5 cellular contexts compared by ENCODE assay signal in genomic region chr5:37296308-37296707, GRCh38. TPM values are rescaled to one million over a fixed set of nuclear protein-coding genes. Genes with fewer than 3 reads are reported as not detected.
DNase-seq lines count a peak whose midpoint lies in the region; FAIRE-seq and TF ChIP-seq lines count a peak whose summit lies in the region.
"Not testable (repeated sequence)": the region's sequence is repeated elsewhere in the genome, so short reads cannot be mapped to it uniquely, and the experiment has no call there.

No MANE protein-coding gene starts in this region.

- DNase-seq in NCI-H524 (lab: John Stamatoyannopoulos, UW) (peak; percentile 19 to 77), bronchial epithelial cell (ENCODE audit: low read depth) (peak; percentile 61), epithelial cell of esophagus (ENCODE audit: low read depth) (peak; percentile 63), neural progenitor cell (ENCODE audit: low spot score) (peak; percentile 5)
- DNase-seq in RWPE1 (ENCODE audit: low spot score) = not testable (repeated sequence)

- H4K20me1 ChIP-seq in neural progenitor cell (ENCODE audit: low read depth) = not testable (repeated sequence)

- not testable (repeated sequence) for H3K27me3 Mint-ChIP-seq in neural progenitor cell (ENCODE audit: insufficient read depth, low read depth)

- H3K36me3 ChIP-seq in bronchial epithelial cell (ENCODE audit: control insufficient read depth, insufficient read depth, low read length) = not testable (repeated sequence)
- peaks cover 43% of the 10 kb centered on the region for H3K36me3 ChIP-seq in neural progenitor cell

- H3K9me3 Mint-ChIP-seq in neural progenitor cell = not testable (repeated sequence)

- H3K36me3 Mint-ChIP-seq in neural progenitor cell = peaks cover 30% of the 10 kb centered on the region

- not testable (repeated sequence) for H3K27me3 ChIP-seq in bronchial epithelial cell (ENCODE audit: control insufficient read depth, insufficient read depth, low read length); neural progenitor cell

- H3K4me1 Mint-ChIP-seq in neural progenitor cell = not testable (repeated sequence)

- not testable (repeated sequence) for H3K4me3 Mint-ChIP-seq in neural progenitor cell

- not testable (repeated sequence) for FAIRE-seq in bronchial epithelial cell (lab: Jason Lieb, UNC)

- not testable (repeated sequence) for H3K27ac Mint-ChIP-seq in neural progenitor cell

- not testable (repeated sequence) for H3K4me1 ChIP-seq in neural progenitor cell

- not testable (repeated sequence) for TF ChIP-seq CTCF in RWPE1 (conservative IDR thresholded peaks at IDR 0.05; ENCODE audit: low read depth); bronchial epithelial cell (IDR thresholded peaks at IDR 0.05; ENCODE audit: insufficient read depth, low read length, severe bottlenecking); epithelial cell of esophagus (IDR thresholded peaks at IDR 0.05; ENCODE audit: insufficient read depth, low read depth, low read length, missing control alignments); neural progenitor cell (IDR thresholded peaks at IDR 0.05)

- CTCF ChIA-PET in RWPE1 (lab: Yijun Ruan, JAX) = interaction anchor here (0.6 to 0.9 kb wide), 2 partner anchors 48 to 553 kb away, joined by 3 to 4 read pairs; no protein-coding TSS in a partner anchor

- H3K9me3 ChIP-seq in neural progenitor cell (ENCODE audit: low read depth) = not testable (repeated sequence)

- peak overlapping the region; percentile 30; the same call in 1 of the 2 replicates for H3K27ac ChIP-seq in RWPE1
- not testable (repeated sequence) for H3K27ac ChIP-seq in neural progenitor cell

- H3K9ac ChIP-seq in neural progenitor cell = not testable (repeated sequence)

- H3F3A ChIP-seq in neural progenitor cell (ENCODE audit: low read depth) = not testable (repeated sequence)

- H2AFZ ChIP-seq in neural progenitor cell (replicated peaks) = not testable (repeated sequence)

- POLR2A ChIA-PET in RWPE1 (lab: Yijun Ruan, JAX; ENCODE audit: low non-redundant PET) = not testable (repeated sequence)

- not testable (repeated sequence) for H3K4me2 ChIP-seq in neural progenitor cell

- H3K79me2 ChIP-seq in neural progenitor cell (ENCODE audit: low read depth) = not testable (repeated sequence)

- not testable (repeated sequence) for H3K4me3 ChIP-seq in bronchial epithelial cell (ENCODE audit: low read depth, low read length); epithelial cell of esophagus (ENCODE audit: low read length); neural progenitor cell

RNA-seq across cellular contexts. Expression of gene CPLANE1, which starts 47.1 kb away (rescaled TPM):
- 8.2 and 12.8 TPM in 2 replicates for total RNA-seq in bronchial epithelial cell
- 22.7 and 23.4 TPM in 2 replicates for total RNA-seq in neural progenitor cell (ENCODE audit: low replicate concordance)
